18 cellular contexts compared by ENCODE assay signal in the genomic region with DNA sequence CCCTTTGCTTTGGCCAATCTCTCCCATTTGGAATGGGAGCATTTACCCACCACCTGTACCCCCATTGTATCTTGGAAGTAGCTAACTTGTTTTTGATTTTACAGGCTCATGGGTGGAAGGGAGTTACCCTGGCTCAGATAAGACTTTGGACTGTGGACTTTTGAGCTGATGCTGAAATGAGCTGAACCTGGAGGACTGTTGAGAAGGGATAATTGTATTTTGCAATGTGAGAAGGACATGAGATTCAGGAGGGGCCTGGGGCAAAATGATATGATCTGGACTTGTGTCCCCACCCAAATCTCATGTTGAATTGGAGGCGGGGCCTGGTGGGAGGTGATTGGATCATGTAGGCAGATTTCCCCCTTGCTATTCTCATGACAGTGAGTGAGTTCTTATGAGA. TPM values are rescaled to one million over a fixed set of nuclear protein-coding genes. Genes with fewer than 3 reads are reported as not detected.
DNase-seq lines count a peak whose midpoint lies in the region; ATAC-seq and TF ChIP-seq lines count a peak whose summit lies in the region.
"Had no signal": no experiment of that assay in that cellular context is flagged by ENCODE, and none has a peak within 500 bp of the region (broad histone marks: within the 10 kb centered on the region; RNA-seq: fewer than 3 reads in every experiment).

No MANE protein-coding gene starts in this region.

- H3K4me1 ChIP-seq in liver (ENCODE audit: control insufficient read depth in 4 of 4, insufficient read depth in 4 of 4, low read length in 3 of 4) = peaks cover 0 to 8% (median 3%) of the 10 kb centered on the region in 4 donors

- no peaks in the 10 kb centered on the region for H3K27me3 ChIP-seq in liver (ENCODE audit: control insufficient read depth in 4 of 4, insufficient read depth in 4 of 4, low read length in 3 of 4)

- TF ChIP-seq RAD21 in liver (IDR thresholded peaks at IDR 0.05) = peak; percentile 29 to 47

- TF ChIP-seq POLR2A in erythroblast (IDR thresholded peaks at IDR 0.05; ENCODE audit: low read length) = no peak

- ATAC-seq in left ventricle myocardium superior = no peak
- ATAC-seq: A549; CD8-positive, alpha-beta T cell; GM23338 had no signal

- 85% methylated on average over 1 of the region's 1 CpG for WGBS in liver

- TF ChIP-seq CTCF in liver (IDR thresholded peaks at IDR 0.05; ENCODE audit: low read depth, low read length, missing input control) = no peak

- peaks cover 0 to 5% (median 1%) of the 10 kb centered on the region in 4 donors for H3K9me3 ChIP-seq in liver (ENCODE audit: control insufficient read depth in 4 of 4, low read length in 3 of 4)

- H3K4me3 ChIP-seq in liver (ENCODE audit: low read depth in 1 of 3, low read length in 3 of 3) = no peak overlapping the region
- H3K4me3 ChIP-seq: A549, GM23338 had no signal

- intact Hi-C loops in cardiac septum (cut with DNase I) = no loop called here
- intact Hi-C loops in left ventricle myocardium superior (cut with micrococcal nuclease) = no loop called here

- H3K9ac ChIP-seq in liver (ENCODE audit: low read depth in 1 of 2, low read length in 2 of 2) = no peak overlapping the region

- no peak overlapping the region for H3K27ac ChIP-seq in liver (ENCODE audit: low read depth in 1 of 2, low read length in 2 of 2)
- H3K27ac ChIP-seq: 22Rv1, A549, HL-60 had no signal

- peak; percentile 20 for DNase-seq in cardiac septum (ENCODE audit: low spot score)
- no peak for DNase-seq in left ventricle myocardium superior
- DNase-seq in erythroblast (lab: John Stamatoyannopoulos, UW) = peak; percentile 5 to 7
- DNase-seq in NCI-H2171 (lab: John Stamatoyannopoulos, UW) = no peak
- DNase-seq in SW 1271 (lab: John Stamatoyannopoulos, UW) = no peak
- no peak for DNase-seq in activated CD4-positive, CD25-positive, alpha-beta regulatory T cell treated with anti-CD3 and anti-CD28 coated beads, Interleukin-2, amount 50 U/mL, for 72 hours
- DNase-seq: AML-193; Calu3; CD8-positive, alpha-beta T cell; DMS79 treated with DMSO at 0.1 percent for 48 hours; GF-D8; HCEC 1CT; IMR-90 had no signal

- H3K36me3 ChIP-seq in liver (ENCODE audit: control insufficient read depth in 4 of 4, insufficient read depth in 3 of 4, low read depth in 1 of 4, low read length in 3 of 4) = peaks cover 0 to 9% (median 4%) of the 10 kb centered on the region in 4 donors

TF ChIP-seq in liver, 16 proteins besides CTCF, POLR2A, EP300 and RAD21:
- TF ChIP-seq JUND (IDR thresholded peaks at IDR 0.05) (peak; percentile 44 to 63), HNF4A (conservative IDR thresholded peaks at IDR 0.05) (peak; percentile 98 to 99), NR2F2 (IDR thresholded peaks at IDR 0.05) (no peak), SP1 (IDR thresholded peaks at IDR 0.05) (peak; percentile 74), FOXA2 (IDR thresholded peaks at IDR 0.05) (peak; percentile 44), TAF1 (conservative IDR thresholded peaks at IDR 0.05) (no peak), YY1 (IDR thresholded peaks at IDR 0.05) (no peak), FOXA1 (IDR thresholded peaks at IDR 0.05) (no peak), RXRA (IDR thresholded peaks at IDR 0.05) (peak; percentile 78 to 79), HNF4G (IDR thresholded peaks at IDR 0.05) (peak; percentile 95), GABPA (IDR thresholded peaks at IDR 0.05 in 1 of 2, conservative IDR thresholded peaks at IDR 0.05 in 1 of 2) (no peak), EGR1 (IDR thresholded peaks at IDR 0.05; ENCODE audit: low read depth in 2 of 2) (peak in 1 of 2 donors; percentile 10)
- TF ChIP-seq, protein P1, sequence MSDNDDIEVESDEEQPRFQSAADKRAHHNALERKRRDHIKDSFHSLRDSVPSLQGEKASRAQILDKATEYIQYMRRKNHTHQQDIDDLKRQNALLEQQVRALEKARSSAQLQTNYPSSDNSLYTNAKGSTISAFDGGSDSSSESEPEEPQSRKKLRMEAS (IDR thresholded peaks at IDR 0.05) = peak; percentile 27
- TF ChIP-seq, protein P2, sequence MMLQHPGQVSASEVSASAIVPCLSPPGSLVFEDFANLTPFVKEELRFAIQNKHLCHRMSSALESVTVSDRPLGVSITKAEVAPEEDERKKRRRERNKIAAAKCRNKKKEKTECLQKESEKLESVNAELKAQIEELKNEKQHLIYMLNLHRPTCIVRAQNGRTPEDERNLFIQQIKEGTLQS (IDR thresholded peaks at IDR 0.05) = peak; percentile 35
- TF ChIP-seq, protein P3, sequence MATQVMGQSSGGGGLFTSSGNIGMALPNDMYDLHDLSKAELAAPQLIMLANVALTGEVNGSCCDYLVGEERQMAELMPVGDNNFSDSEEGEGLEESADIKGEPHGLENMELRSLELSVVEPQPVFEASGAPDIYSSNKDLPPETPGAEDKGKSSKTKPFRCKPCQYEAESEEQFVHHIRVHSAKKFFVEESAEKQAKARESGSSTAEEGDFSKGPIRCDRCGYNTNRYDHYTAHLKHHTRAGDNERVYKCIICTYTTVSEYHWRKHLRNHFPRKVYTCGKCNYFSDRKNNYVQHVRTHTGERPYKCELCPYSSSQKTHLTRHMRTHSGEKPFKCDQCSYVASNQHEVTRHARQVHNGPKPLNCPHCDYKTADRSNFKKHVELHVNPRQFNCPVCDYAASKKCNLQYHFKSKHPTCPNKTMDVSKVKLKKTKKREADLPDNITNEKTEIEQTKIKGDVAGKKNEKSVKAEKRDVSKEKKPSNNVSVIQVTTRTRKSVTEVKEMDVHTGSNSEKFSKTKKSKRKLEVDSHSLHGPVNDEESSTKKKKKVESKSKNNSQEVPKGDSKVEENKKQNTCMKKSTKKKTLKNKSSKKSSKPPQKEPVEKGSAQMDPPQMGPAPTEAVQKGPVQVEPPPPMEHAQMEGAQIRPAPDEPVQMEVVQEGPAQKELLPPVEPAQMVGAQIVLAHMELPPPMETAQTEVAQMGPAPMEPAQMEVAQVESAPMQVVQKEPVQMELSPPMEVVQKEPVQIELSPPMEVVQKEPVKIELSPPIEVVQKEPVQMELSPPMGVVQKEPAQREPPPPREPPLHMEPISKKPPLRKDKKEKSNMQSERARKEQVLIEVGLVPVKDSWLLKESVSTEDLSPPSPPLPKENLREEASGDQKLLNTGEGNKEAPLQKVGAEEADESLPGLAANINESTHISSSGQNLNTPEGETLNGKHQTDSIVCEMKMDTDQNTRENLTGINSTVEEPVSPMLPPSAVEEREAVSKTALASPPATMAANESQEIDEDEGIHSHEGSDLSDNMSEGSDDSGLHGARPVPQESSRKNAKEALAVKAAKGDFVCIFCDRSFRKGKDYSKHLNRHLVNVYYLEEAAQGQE (IDR thresholded peaks at IDR 0.05) = no peak
- TF ChIP-seq, protein P4, sequence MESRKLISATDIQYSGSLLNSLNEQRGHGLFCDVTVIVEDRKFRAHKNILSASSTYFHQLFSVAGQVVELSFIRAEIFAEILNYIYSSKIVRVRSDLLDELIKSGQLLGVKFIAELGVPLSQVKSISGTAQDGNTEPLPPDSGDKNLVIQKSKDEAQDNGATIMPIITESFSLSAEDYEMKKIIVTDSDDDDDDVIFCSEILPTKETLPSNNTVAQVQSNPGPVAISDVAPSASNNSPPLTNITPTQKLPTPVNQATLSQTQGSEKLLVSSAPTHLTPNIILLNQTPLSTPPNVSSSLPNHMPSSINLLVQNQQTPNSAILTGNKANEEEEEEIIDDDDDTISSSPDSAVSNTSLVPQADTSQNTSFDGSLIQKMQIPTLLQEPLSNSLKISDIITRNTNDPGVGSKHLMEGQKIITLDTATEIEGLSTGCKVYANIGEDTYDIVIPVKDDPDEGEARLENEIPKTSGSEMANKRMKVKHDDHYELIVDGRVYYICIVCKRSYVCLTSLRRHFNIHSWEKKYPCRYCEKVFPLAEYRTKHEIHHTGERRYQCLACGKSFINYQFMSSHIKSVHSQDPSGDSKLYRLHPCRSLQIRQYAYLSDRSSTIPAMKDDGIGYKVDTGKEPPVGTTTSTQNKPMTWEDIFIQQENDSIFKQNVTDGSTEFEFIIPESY (IDR thresholded peaks at IDR 0.05) = peak; percentile 33

RNA-seq across cellular contexts. Expression of a gene that starts 58.6 kb away (rescaled TPM):
- total RNA-seq in cardiac septum (41.4 TPM), left ventricle myocardium superior (55.0 TPM), liver (10 to 100 TPM; 10.3 to 19.7 TPM)
- polyA plus RNA-seq in liver = 10 to 100 TPM; 18.1 to 26.8 TPM

Comparison
In these comparisons a context has a peak if more than half of its experiments do, and no peak if none do; other contexts are left out.
1. DNase-seq: peak in cardiac septum (single experiment) and erythroblast (2 of 2); none in left ventricle myocardium superior (single experiment), NCI-H2171 (single experiment), SW 1271 (0 of 2) and activated CD4-positive, CD25-positive, alpha-beta regulatory T cell treated with anti-CD3 and anti-CD28 coated beads, Interleukin-2, amount 50 U/mL, for 72 hours (single experiment).